14 cellular contexts compared by ENCODE assay signal in genomic region chr14:40221428-40221827, GRCh38.
"Had no signal": no experiment of that assay in that cellular context is flagged by ENCODE, and none has a peak within 500 bp of the region (broad histone marks: within the 10 kb centered on the region; RNA-seq: fewer than 3 reads in every experiment).

No MANE protein-coding gene starts in this region.

- H3K4me3 ChIP-seq: right lobe of liver, tibial nerve, vagina had no signal

- ATAC-seq: activated CD8-positive, alpha-beta T cell treated with anti-CD3 and anti-CD28 coated beads for 36 hours; esophagus mucosa; left cardiac atrium; naive thymus-derived CD4-positive, alpha-beta T cell; right lobe of liver; stimulated activated effector memory CD8-positive, alpha-beta T cell treated with anti-CD3 and anti-CD28 coated beads, Interleukin-12 subunit alpha, Interleukin-12 subunit beta, amount 100 ng/mL, for 72 hours had no signal

- DNase-seq: activated CD4-positive, alpha-beta T cell treated with anti-CD3 and anti-CD28 coated beads for 4 hours; activated CD8-positive, alpha-beta memory T cell treated with anti-CD3 and anti-CD28 coated beads, Interleukin-2, amount 50 U/mL, for 48 hours; activated CD8-positive, alpha-beta T cell treated with anti-CD3 and anti-CD28 coated beads for 36 hours; activated naive CD8-positive, alpha-beta T cell treated with anti-CD3 and anti-CD28 coated beads, Interleukin-2, amount 10 ng/mL, durations not matched to agents 7 days and 5 days; anterior cingulate cortex; immature natural killer cell; left cardiac atrium; naive thymus-derived CD4-positive, alpha-beta T cell; posterior cingulate gyrus; right lobe of liver had no signal
